ENCODE assay signal across 8 cellular contexts in the genomic region with DNA sequence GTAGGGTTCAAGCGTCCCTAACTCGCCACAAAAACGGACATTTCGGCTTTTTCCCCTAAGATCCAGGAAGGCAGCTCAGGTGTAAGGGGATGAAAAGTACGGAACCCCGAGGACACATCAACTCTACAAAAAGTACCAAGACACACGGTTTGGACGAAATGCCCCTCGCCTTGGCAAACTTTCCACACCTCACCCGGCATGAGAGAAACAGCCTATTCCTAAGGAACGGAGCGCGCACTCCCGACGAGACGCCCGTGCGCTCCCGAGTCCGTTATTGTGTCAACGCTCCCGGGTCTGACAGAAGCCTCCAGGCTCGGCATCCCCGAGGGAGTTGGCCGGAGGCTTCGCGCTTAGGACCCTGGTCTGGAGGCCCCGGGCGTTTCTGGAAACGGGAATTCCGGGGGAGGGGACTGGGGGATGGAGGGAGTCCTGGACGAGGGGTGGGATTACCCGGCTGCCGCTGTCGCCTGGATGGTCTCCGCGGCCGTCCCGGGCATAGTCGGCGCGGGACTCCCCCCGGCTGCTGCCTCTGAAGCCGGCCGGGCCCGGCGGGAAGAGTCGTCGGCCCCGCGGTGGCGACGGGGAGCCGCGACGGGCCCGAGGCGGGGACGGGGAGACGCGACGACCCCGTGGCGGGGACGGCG. TPM values are rescaled to one million over a fixed set of nuclear protein-coding genes. Genes with fewer than 3 reads are reported as not detected.
A peak's percentile ranks its signal among the peaks of the same experiment; 100 is the strongest.
DNase-seq lines count a peak whose midpoint lies in the region; ATAC-seq, FAIRE-seq and TF ChIP-seq lines count a peak whose summit lies in the region.

No MANE protein-coding gene starts in this region.

- DNase-seq in H54 (ENCODE audit: insufficient read length, low spot score) (peak; percentile 61), NT2/D1 (ENCODE audit: low read depth, low spot score) (no peak), astrocyte of the hippocampus (ENCODE audit: low read depth, low spot score) (peak; percentile 69), hepatocyte (ENCODE audit: low spot score) (peak; percentile 78), posterior vena cava (ENCODE audit: low spot score) (peak; percentile 81), NCI-H2196 (lab: John Stamatoyannopoulos, UW; ENCODE audit: unreplicated experiment) (no peak)

- TF ChIP-seq CTCF in hepatocyte (IDR thresholded peaks at IDR 0.05; ENCODE audit: poor library complexity) = no peak

- ATAC-seq in HG02642 (IDR thresholded peaks at IDR 0.05; ENCODE audit: poor library complexity, unreplicated experiment) = no peak

- peak overlapping the region; percentile 82 for H2AFZ ChIP-seq in hepatocyte

- H3K27me3 ChIP-seq in NT2/D1 (ENCODE audit: insufficient read depth, insufficient read length) (peaks cover 6% of the 10 kb centered on the region), hepatocyte (no peaks in the 10 kb centered on the region)

- intact Hi-C loops in posterior vena cava (cut with DNase I) = loop anchor here in 1 of 2 donors (5.0 kb wide), 1 partner anchor 546 kb away; no protein-coding TSS in a partner anchor

- no peak for FAIRE-seq in H54 (lab: Jason Lieb, UNC)

- H3K79me2 ChIP-seq in hepatocyte = peaks cover 35% of the 10 kb centered on the region

- peak overlapping the region; percentile 78 for H3K27ac ChIP-seq in hepatocyte

- H4K20me1 ChIP-seq in hepatocyte (ENCODE audit: insufficient read depth, poor library complexity, severe bottlenecking) = peaks cover 12% of the 10 kb centered on the region

- WGBS in hepatocyte (ENCODE audit: low lambda C conversion rate, missing lambda C conversion rate) = under 1% methylated on average over 45 of the region's 66 CpGs

- H3K9me3 ChIP-seq in ES-I3 (ENCODE audit: control insufficient read depth, insufficient read depth, low read length) (no peaks in the 10 kb centered on the region), NT2/D1 (ENCODE audit: insufficient read depth, low read length) (no peaks in the 10 kb centered on the region), hepatocyte (ENCODE audit: low read depth) (no peaks in the 10 kb centered on the region)

- H3K4me3 ChIP-seq in NT2/D1 (ENCODE audit: insufficient read length, low read depth) (peak overlapping the region; percentile 72), hepatocyte (peak overlapping the region; percentile 94)

- H3K36me3 ChIP-seq in ES-I3 (ENCODE audit: insufficient read depth, low read length) (peaks cover 2% of the 10 kb centered on the region; the same call in 1 of the 2 replicates), NT2/D1 (ENCODE audit: insufficient read depth, insufficient read length, low read length) (peaks cover 19% of the 10 kb centered on the region), hepatocyte (replicated peaks; ENCODE audit: insufficient read depth, low read depth) (no peaks in the 10 kb centered on the region)

- no peaks in the 10 kb centered on the region for H3K9me2 ChIP-seq in hepatocyte (replicated peaks; ENCODE audit: insufficient read depth)

- peaks cover 11% of the 10 kb centered on the region; the same call in 1 of the 2 replicates for H3K4me1 ChIP-seq in ES-I3 (ENCODE audit: insufficient read depth, low read length)
- no peaks in the 10 kb centered on the region for H3K4me1 ChIP-seq in NT2/D1 (ENCODE audit: insufficient read depth, insufficient read length)
- H3K4me1 ChIP-seq in hepatocyte (ENCODE audit: insufficient read depth) = no peaks in the 10 kb centered on the region

- TF ChIP-seq POLR2A in H54 (IDR thresholded peaks at IDR 0.05; ENCODE audit: low read depth, low read length) = no peak

- H3K4me2 ChIP-seq in hepatocyte = peak overlapping the region; percentile 97

- H3K9ac ChIP-seq in ES-I3 (ENCODE audit: low read depth, low read length) = peak overlapping the region; percentile 84
- peak overlapping the region; percentile 83 for H3K9ac ChIP-seq in NT2/D1 (ENCODE audit: insufficient read length, low read depth)

RNA-seq across cellular contexts. Expression of gene ZNF318, which starts 0.8 kb away (rescaled TPM):
- total RNA-seq in hepatocyte = 13.4 and 14.4 TPM in 2 replicates
- 6.4 and 6.9 TPM in 2 replicates for polyA plus RNA-seq in hepatocyte
- total RNA-seq in posterior vena cava = 10 to 100 TPM; 11.2 to 13.9 TPM

RNA-seq across cellular contexts. Expression of gene ABCC10, which starts 58.7 kb away (rescaled TPM):
- 16.7 and 17.6 TPM in 2 replicates for total RNA-seq in hepatocyte
- polyA plus RNA-seq in hepatocyte = 33.3 and 41.3 TPM in 2 replicates
- total RNA-seq in posterior vena cava = 10 to 100 TPM; 21.1 to 22.4 TPM

Comparison
In these comparisons a context has a peak if more than half of its experiments do, and no peak if none do; other contexts are left out.
1. DNase-seq: peak in H54 (single experiment), astrocyte of the hippocampus (single experiment), hepatocyte (single experiment) and posterior vena cava (single experiment); none in NT2/D1 (single experiment) and NCI-H2196 (single experiment).